In the genomic region with DNA sequence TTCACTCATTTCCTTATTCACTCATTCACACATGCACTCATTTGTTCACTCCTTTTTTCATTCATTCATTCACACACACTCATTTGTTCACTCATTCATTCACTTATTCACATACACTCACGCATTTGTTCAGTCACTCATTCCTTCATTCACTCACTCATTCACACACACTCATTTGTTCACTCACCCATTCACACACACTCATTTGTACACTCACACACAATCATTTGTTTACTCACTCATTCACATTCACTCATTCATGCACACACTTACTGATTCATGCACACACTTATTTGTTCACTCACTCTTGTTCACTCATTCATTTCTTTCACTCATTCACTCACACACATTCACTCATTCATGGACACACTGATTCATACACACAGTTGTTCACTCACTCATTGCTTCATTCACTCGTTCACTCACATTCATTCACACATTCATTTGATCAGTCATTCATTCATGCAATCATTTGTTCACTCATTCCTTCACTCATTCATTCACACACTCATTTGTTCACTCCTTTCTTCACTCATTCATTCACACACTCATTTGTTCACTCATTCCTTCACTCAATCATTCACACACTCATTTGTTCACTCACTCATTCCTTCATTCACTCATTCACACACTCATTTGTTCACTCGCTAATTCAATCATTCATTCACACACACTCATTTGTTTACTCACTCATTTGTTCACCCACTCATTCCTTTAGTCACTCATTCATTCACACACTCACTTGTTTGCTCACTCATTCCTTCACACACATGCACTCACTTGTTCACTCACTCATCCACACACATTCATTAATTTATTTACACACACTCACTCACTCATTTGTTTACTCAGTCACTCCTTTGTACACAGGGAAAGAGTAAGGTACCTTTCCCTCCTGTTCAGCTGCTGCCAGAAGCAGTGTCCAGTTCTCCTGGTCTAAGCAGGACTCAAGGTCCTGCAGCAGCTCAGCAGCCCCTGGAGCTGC, we compare ENCODE assay signal across 1 cellular context.
TF ChIP-seq lines count a peak whose summit lies in the region.

No MANE protein-coding gene starts in this region.

TF ChIP-seq in HepG2, 621 proteins besides CTCF, POLR2A, EP300 and RAD21 (continued from another document):
- TF ChIP-seq, protein P1, sequence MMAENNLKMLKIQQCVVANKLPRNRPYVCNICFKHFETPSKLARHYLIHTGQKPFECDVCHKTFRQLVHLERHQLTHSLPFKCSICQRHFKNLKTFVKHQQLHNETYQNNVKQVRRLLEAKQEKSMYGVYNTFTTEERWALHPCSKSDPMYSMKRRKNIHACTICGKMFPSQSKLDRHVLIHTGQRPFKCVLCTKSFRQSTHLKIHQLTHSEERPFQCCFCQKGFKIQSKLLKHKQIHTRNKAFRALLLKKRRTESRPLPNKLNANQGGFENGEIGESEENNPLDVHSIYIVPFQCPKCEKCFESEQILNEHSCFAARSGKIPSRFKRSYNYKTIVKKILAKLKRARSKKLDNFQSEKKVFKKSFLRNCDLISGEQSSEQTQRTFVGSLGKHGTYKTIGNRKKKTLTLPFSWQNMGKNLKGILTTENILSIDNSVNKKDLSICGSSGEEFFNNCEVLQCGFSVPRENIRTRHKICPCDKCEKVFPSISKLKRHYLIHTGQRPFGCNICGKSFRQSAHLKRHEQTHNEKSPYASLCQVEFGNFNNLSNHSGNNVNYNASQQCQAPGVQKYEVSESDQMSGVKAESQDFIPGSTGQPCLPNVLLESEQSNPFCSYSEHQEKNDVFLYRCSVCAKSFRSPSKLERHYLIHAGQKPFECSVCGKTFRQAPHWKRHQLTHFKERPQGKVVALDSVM (CRISPR knock-in tag; IDR thresholded peaks at IDR 0.05): no peak
